In genomic region chr1:8116892-8117262, GRCh38 we compare ENCODE assay signal across 10 cellular contexts.
DNase-seq lines count a peak whose midpoint lies in the region; ATAC-seq and TF ChIP-seq lines count a peak whose summit lies in the region.
"Had no signal": no experiment of that assay in that cellular context is flagged by ENCODE, and none has a peak within 500 bp of the region (broad histone marks: within the 10 kb centered on the region; RNA-seq: fewer than 3 reads in every experiment).

No MANE protein-coding gene starts in this region.

- H3K27me3 ChIP-seq in ACC112 (ENCODE audit: insufficient read depth, low read length) (no peaks in the 10 kb centered on the region), Panc1 (ENCODE audit: control insufficient read depth, insufficient read depth, low read length) (no peaks in the 10 kb centered on the region)

- no peak for TF ChIP-seq CTCF in Panc1 (IDR thresholded peaks at IDR 0.05)
- TF ChIP-seq CTCF in osteocyte (IDR thresholded peaks at IDR 0.05) = no peak

- H3K27ac ChIP-seq in ACC112 (ENCODE audit: low read depth, low read length) = peak overlapping the region; percentile 93
- H3K27ac ChIP-seq in Panc1 (ENCODE audit: low read length) = peak overlapping the region; percentile 100

- H3K27ac Mint-ChIP-seq in osteocyte (ENCODE audit: unreplicated experiment) = peak overlapping the region; percentile 97
- H3K27ac Mint-ChIP-seq in activated naive CD4-positive, alpha-beta T cell treated with anti-CD3 and anti-CD28 coated beads, Interleukin-2, amount 50 U/mL, for 72 hours = no peak overlapping the region
- H3K27ac Mint-ChIP-seq: B cell had no signal

- peak overlapping the region; percentile 65 for H2AFZ ChIP-seq in ACC112 (ENCODE audit: low read length, unreplicated experiment)

- POLR2A ChIA-PET in Panc1 (lab: Charles Lee) = interaction anchor here (0.7 to 0.8 kb wide), 2 partner anchors 20 to 88 kb away, joined by 3 to 4 read pairs; no protein-coding TSS in a partner anchor

- CTCF ChIA-PET in Panc1 (lab: Charles Lee) = no interaction called here

- no peaks in the 10 kb centered on the region for H3K79me2 ChIP-seq in ACC112 (ENCODE audit: control insufficient read depth, insufficient read depth, low read length, unreplicated experiment)

- peaks cover 77% of the 10 kb centered on the region for H3K4me1 Mint-ChIP-seq in osteocyte (ENCODE audit: unreplicated experiment)

- no peaks in the 10 kb centered on the region for H3K27me3 Mint-ChIP-seq in osteocyte (ENCODE audit: unreplicated experiment)

- in situ Hi-C loops in Panc1 (cut with HindIII; ENCODE audit: low pct_unique_long_range_greater_than_20kb, low sequenced_read_pairs) = no loop called here

- H3K36me3 ChIP-seq in ACC112 (ENCODE audit: insufficient read depth, low read length) = no peaks in the 10 kb centered on the region
- no peaks in the 10 kb centered on the region for H3K36me3 ChIP-seq in Panc1 (ENCODE audit: control insufficient read depth, insufficient read depth, low read length)

- BruUV-seq in Panc1 (replicated peaks; lab: Mats Ljungman, UMichigan) = no TSS peak

- H3K4me3 ChIP-seq in ACC112 (ENCODE audit: low read depth, low read length) (peak overlapping the region; percentile 27), Panc1 (ENCODE audit: low read depth in 2 of 2, low read length in 2 of 2) (no peak overlapping the region)

- H3K9me3 ChIP-seq in Panc1 (ENCODE audit: control insufficient read depth, insufficient read depth, low read depth, low read length) = no peaks in the 10 kb centered on the region

- no peak for ATAC-seq in Panc1
- ATAC-seq in activated naive CD4-positive, alpha-beta T cell treated with anti-CD3 and anti-CD28 coated beads, Interleukin-2, amount 50 U/mL, for 72 hours = no peak
- no peak for ATAC-seq in activated CD4-positive, CD25-positive, alpha-beta regulatory T cell treated with anti-CD3 and anti-CD28 coated beads, Interleukin-2, amount 50 U/mL, for 24 hours

- H3K9me3 Mint-ChIP-seq in osteocyte (ENCODE audit: unreplicated experiment) = no peaks in the 10 kb centered on the region
- no peaks in the 10 kb centered on the region for H3K9me3 Mint-ChIP-seq in activated naive CD4-positive, alpha-beta T cell treated with anti-CD3 and anti-CD28 coated beads, Interleukin-2, amount 50 U/mL, for 72 hours

- intact Hi-C loops in Panc1 (cut with micrococcal nuclease; ENCODE audit: unreplicated experiment) = no loop called here

- no peaks in the 10 kb centered on the region for H3K36me3 Mint-ChIP-seq in osteocyte (ENCODE audit: unreplicated experiment)
- H3K36me3 Mint-ChIP-seq in activated naive CD4-positive, alpha-beta T cell treated with anti-CD3 and anti-CD28 coated beads, Interleukin-2, amount 50 U/mL, for 72 hours = no peaks in the 10 kb centered on the region

- H3K4me1 ChIP-seq in ACC112 (ENCODE audit: control insufficient read depth, insufficient read depth, low read length, unreplicated experiment) = peaks cover 46% of the 10 kb centered on the region
- H3K4me1 ChIP-seq in Panc1 (ENCODE audit: control insufficient read depth, insufficient read depth, low read length) = peaks cover 49% of the 10 kb centered on the region

- H3K4me3 Mint-ChIP-seq in osteocyte (ENCODE audit: unreplicated experiment) = peak overlapping the region; percentile 50
- H3K4me3 Mint-ChIP-seq: B cell had no signal

- DNase-seq in Panc1 (ENCODE audit: low read depth, low spot score) = no peak
- peak; percentile 89 for DNase-seq in fibroblast of the conjunctiva (ENCODE audit: low read depth)
- peak; percentile 91 for DNase-seq in osteocyte (ENCODE audit: extremely low spot score, unreplicated experiment)
- DNase-seq in activated naive CD4-positive, alpha-beta T cell treated with anti-CD3 and anti-CD28 coated beads, Interleukin-2, amount 50 U/mL, for 72 hours (ENCODE audit: low spot score in 2 of 2) = no peak
- DNase-seq in A172 (ENCODE audit: low spot score) = no peak
- no peak for DNase-seq in activated CD8-positive, alpha-beta memory T cell treated with anti-CD3 and anti-CD28 coated beads, Interleukin-2, amount 50 U/mL, for 4 hours
- DNase-seq: activated naive CD4-positive, alpha-beta T cell had no signal

Comparison
In these comparisons a context has a peak if more than half of its experiments do, and no peak if none do; other contexts are left out.
1. DNase-seq: peak in fibroblast of the conjunctiva (single experiment) and osteocyte (single experiment); none in Panc1 (single experiment), activated naive CD4-positive, alpha-beta T cell treated with anti-CD3 and anti-CD28 coated beads, Interleukin-2, amount 50 U/mL, for 72 hours (0 of 2), A172 (single experiment) and activated CD8-positive, alpha-beta memory T cell treated with anti-CD3 and anti-CD28 coated beads, Interleukin-2, amount 50 U/mL, for 4 hours (single experiment).